ENCODE assay signal across 1 cellular context in the genomic region with DNA sequence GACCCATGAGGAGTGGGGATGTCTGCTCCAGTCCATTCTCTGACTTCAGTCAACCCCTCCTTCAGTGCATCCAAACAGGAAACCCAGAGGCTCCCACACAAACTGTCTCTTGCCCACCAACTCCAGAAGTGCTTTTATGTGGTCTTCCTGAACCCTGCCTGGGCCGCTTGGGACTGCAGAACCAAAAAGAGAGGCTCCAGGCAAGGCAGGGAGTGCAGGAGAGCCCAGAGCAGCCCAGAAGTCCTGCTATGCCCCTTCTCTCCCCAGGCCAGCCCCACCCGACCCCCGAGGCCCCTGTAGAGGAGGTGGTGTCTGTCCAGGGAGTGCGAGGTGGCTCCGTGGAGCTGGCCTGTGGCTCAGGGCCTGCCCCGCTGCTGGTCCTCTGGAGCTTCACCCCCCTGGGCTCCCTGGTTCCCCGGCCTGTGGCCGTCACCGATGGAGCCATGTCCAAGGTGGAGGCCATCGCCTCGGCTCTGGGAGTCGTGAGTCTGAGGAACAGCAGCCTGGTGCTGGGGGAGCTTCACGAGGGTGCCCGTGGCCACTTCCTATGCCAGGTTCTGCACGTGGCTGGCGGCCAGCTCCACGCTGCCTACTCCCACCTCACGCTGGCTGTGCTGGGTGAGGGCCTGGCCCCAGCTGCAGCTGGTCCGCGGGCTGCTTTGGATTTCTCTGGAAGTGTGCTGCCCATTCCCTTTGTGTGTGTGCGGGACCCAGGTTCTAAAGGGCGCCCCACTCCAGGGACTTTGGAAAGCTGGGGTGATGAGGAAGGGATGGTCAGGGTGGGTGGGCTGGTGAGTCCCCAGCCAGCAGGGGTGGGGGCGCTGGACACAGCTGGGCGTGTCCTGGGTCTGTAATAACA.
TF ChIP-seq lines count a peak whose summit lies in the region.

No MANE protein-coding gene starts in this region.

TF ChIP-seq in HepG2, 621 proteins besides CTCF, POLR2A, EP300 and RAD21:
- no peak for TF ChIP-seq ZSCAN21 (CRISPR knock-in tag; IDR thresholded peaks at IDR 0.05; ENCODE audit: borderline replicate concordance)
- TF ChIP-seq NRL (CRISPR knock-in tag; IDR thresholded peaks at IDR 0.05; ENCODE audit: borderline replicate concordance), result 0 out of 2 replicates have a peak, but pooled peaks have one; percentile 22
